Comparison of ENCODE assay signal across 18 cellular contexts in genomic region chr12:50636505-50636904, GRCh38.
DNase-seq lines count a peak whose midpoint lies in the region; ATAC-seq, FAIRE-seq and TF ChIP-seq lines count a peak whose summit lies in the region.
"Had no signal": no experiment of that assay in that cellular context is flagged by ENCODE, and none has a peak within 500 bp of the region (broad histone marks: within the 10 kb centered on the region; RNA-seq: fewer than 3 reads in every experiment).

No MANE protein-coding gene starts in this region.

- no peak overlapping the region for H3K4me2 ChIP-seq in neural progenitor cell

- BruUV-seq in Panc1 (replicated peaks; lab: Mats Ljungman, UMichigan) = no TSS peak

- H3F3A ChIP-seq in neural progenitor cell (ENCODE audit: low read depth) = peaks cover 11% of the 10 kb centered on the region

- H3K4me1 Mint-ChIP-seq in neural progenitor cell = peaks cover 34% of the 10 kb centered on the region
- H3K4me1 Mint-ChIP-seq in stimulated activated naive B cell treated with anti-CD40 and anti-IgM and Interleukin-4, amounts not matched to agents 10 μg/mL and 1 μg/mL and 100 μg/mL, for 72 hours = peaks cover 19 to 59% of the 10 kb centered on the region in 2 donors

- WGBS in small intestine, 3 donors = 79 to 84% (median 82%) methylated on average over 3 of the region's 3 CpGs

- H3K4me3 ChIP-seq in Panc1 (ENCODE audit: low read depth in 2 of 2, low read length in 2 of 2) = no peak overlapping the region
- peak overlapping the region in 2 of 59 donors; percentile 4 to 9 for H3K4me3 ChIP-seq in dorsolateral prefrontal cortex
- no peak overlapping the region for H3K4me3 ChIP-seq in neural progenitor cell
- no peak overlapping the region for H3K4me3 ChIP-seq in small intestine (ENCODE audit: low read depth in 1 of 2, low read length in 2 of 2)
- H3K4me3 ChIP-seq: pancreas, upper lobe of left lung had no signal

- TF ChIP-seq CTCF in Panc1 (IDR thresholded peaks at IDR 0.05) (no peak), dorsolateral prefrontal cortex (IDR thresholded peaks at IDR 0.05 in 54 of 56, conservative IDR thresholded peaks at IDR 0.05 in 2 of 56; ENCODE audit: low read depth in 1 of 56, partially characterized antibody in 56 of 56) (no peak), neural progenitor cell (IDR thresholded peaks at IDR 0.05) (no peak)

- peaks cover 7% of the 10 kb centered on the region for H3K79me2 ChIP-seq in neural progenitor cell (ENCODE audit: low read depth)

- ATAC-seq in Panc1 = peak; percentile 67
- ATAC-seq in GM18861 (IDR thresholded peaks at IDR 0.05; ENCODE audit: unreplicated experiment) = no peak
- no peak for ATAC-seq in stimulated activated naive B cell treated with anti-CD40 and anti-IgM and Interleukin-4, amounts not matched to agents 10 μg/mL and 1 μg/mL and 100 μg/mL, for 72 hours (replicated peaks)
- ATAC-seq: pancreas had no signal

- CTCF ChIA-PET in Panc1 (lab: Charles Lee) = no interaction called here

- no peak overlapping the region for H3K4me3 Mint-ChIP-seq in neural progenitor cell
- no peak overlapping the region for H3K4me3 Mint-ChIP-seq in stimulated activated naive B cell treated with anti-CD40 and anti-IgM and Interleukin-4, amounts not matched to agents 10 μg/mL and 1 μg/mL and 100 μg/mL, for 72 hours
- H3K4me3 Mint-ChIP-seq: activated CD4-positive, alpha-beta T cell treated with anti-CD3 and anti-CD28 coated beads, Interleukin-2, amount 10 ng/mL, durations not matched to agents 7 days and 5 days had no signal

- POLR2A ChIA-PET in Panc1 (lab: Charles Lee) = no interaction called here

- H3K27ac ChIP-seq in Panc1 (ENCODE audit: low read length) = no peak overlapping the region
- peak overlapping the region in 56 of 59 donors; percentile 11 to 91 (median 78) for H3K27ac ChIP-seq in dorsolateral prefrontal cortex
- H3K27ac ChIP-seq in neural progenitor cell = peak overlapping the region; percentile 57
- no peak overlapping the region for H3K27ac ChIP-seq in small intestine (ENCODE audit: low read depth in 1 of 2, low read length in 1 of 2)
- H3K27ac ChIP-seq: upper lobe of left lung had no signal

- peaks cover 4% of the 10 kb centered on the region for H3K36me3 Mint-ChIP-seq in neural progenitor cell
- H3K36me3 Mint-ChIP-seq in stimulated activated naive B cell treated with anti-CD40 and anti-IgM and Interleukin-4, amounts not matched to agents 10 μg/mL and 1 μg/mL and 100 μg/mL, for 72 hours = peaks cover 14 to 23% of the 10 kb centered on the region in 2 donors

- peak overlapping the region; percentile 36 for H3K27ac Mint-ChIP-seq in neural progenitor cell
- no peak overlapping the region for H3K27ac Mint-ChIP-seq in stimulated activated naive B cell treated with anti-CD40 and anti-IgM and Interleukin-4, amounts not matched to agents 10 μg/mL and 1 μg/mL and 100 μg/mL, for 72 hours

- H3K27me3 ChIP-seq in Panc1 (ENCODE audit: control insufficient read depth, insufficient read depth, low read length) = no peaks in the 10 kb centered on the region
- H3K27me3 ChIP-seq in dorsolateral prefrontal cortex = no peaks in the 10 kb centered on the region
- H3K27me3 ChIP-seq in neural progenitor cell = no peaks in the 10 kb centered on the region
- H3K27me3 ChIP-seq in small intestine (ENCODE audit: control insufficient read depth in 2 of 2, insufficient read depth in 2 of 2, low read length in 2 of 2) = no peaks in the 10 kb centered on the region
- H3K27me3 ChIP-seq: pancreas, upper lobe of left lung had no signal

- in situ Hi-C loops in Panc1 (cut with HindIII; ENCODE audit: low pct_unique_long_range_greater_than_20kb, low sequenced_read_pairs) = no loop called here

- H3K9me3 Mint-ChIP-seq in neural progenitor cell = no peaks in the 10 kb centered on the region
- no peaks in the 10 kb centered on the region for H3K9me3 Mint-ChIP-seq in stimulated activated naive B cell treated with anti-CD40 and anti-IgM and Interleukin-4, amounts not matched to agents 10 μg/mL and 1 μg/mL and 100 μg/mL, for 72 hours
- H3K9me3 Mint-ChIP-seq: activated CD4-positive, alpha-beta T cell treated with anti-CD3 and anti-CD28 coated beads, Interleukin-2, amount 10 ng/mL, durations not matched to agents 7 days and 5 days; activated naive CD4-positive, alpha-beta T cell treated with anti-CD3 and anti-CD28 coated beads, Interleukin-2, amount 50 U/mL, for 72 hours had no signal

- peaks cover 2% of the 10 kb centered on the region for H3K27me3 Mint-ChIP-seq in neural progenitor cell (ENCODE audit: insufficient read depth, low read depth)
- H3K27me3 Mint-ChIP-seq in stimulated activated naive B cell treated with anti-CD40 and anti-IgM and Interleukin-4, amounts not matched to agents 10 μg/mL and 1 μg/mL and 100 μg/mL, for 72 hours = no peaks in the 10 kb centered on the region
- H3K27me3 Mint-ChIP-seq: activated CD4-positive, alpha-beta T cell treated with anti-CD3 and anti-CD28 coated beads, Interleukin-2, amount 10 ng/mL, durations not matched to agents 7 days and 5 days had no signal

- DNase-seq in NCI-H510A treated with DMSO at 0.1 percent for 48 hours (lab: John Stamatoyannopoulos, UW) (peak; percentile 20), NCI-H510A (lab: John Stamatoyannopoulos, UW) (no peak), Panc1 (ENCODE audit: low read depth, low spot score) (no peak), dorsolateral prefrontal cortex (peak in 1 of 10 donors; percentile 61), neural progenitor cell (ENCODE audit: low spot score) (no peak), small intestine (no peak)
- DNase-seq in stimulated activated naive B cell treated with anti-CD40 and anti-IgM and Interleukin-4, amounts not matched to agents 10 μg/mL and 1 μg/mL and 100 μg/mL, for 72 hours = no peak
- DNase-seq: activated CD4-positive, alpha-beta T cell treated with anti-CD3 and anti-CD28 coated beads, Interleukin-2, amount 10 ng/mL, durations not matched to agents 7 days and 5 days; EL; kidney glomerular epithelial cell; NCI-H146; NCI-H446; pancreas; upper lobe of left lung had no signal

- no peak for FAIRE-seq in small intestine (lab: Jason Lieb, UNC)
- FAIRE-seq: A204.1, H54, pancreas had no signal

- peaks cover 10% of the 10 kb centered on the region for H3K4me1 ChIP-seq in Panc1 (ENCODE audit: control insufficient read depth, insufficient read depth, low read length)
- H3K4me1 ChIP-seq in neural progenitor cell = peaks cover 10% of the 10 kb centered on the region
- peaks cover 0 to 3% of the 10 kb centered on the region in 2 donors for H3K4me1 ChIP-seq in small intestine (ENCODE audit: control insufficient read depth in 2 of 2, insufficient read depth in 1 of 2, low read depth in 1 of 2, low read length in 1 of 2)

- H3K9ac ChIP-seq in neural progenitor cell = no peak overlapping the region

- no peaks in the 10 kb centered on the region for H4K20me1 ChIP-seq in neural progenitor cell (ENCODE audit: low read depth)

- no peaks in the 10 kb centered on the region; the same call in 1 of the 2 replicates for H3K36me3 ChIP-seq in Panc1 (ENCODE audit: control insufficient read depth, insufficient read depth, low read length)
- peaks cover 4% of the 10 kb centered on the region for H3K36me3 ChIP-seq in neural progenitor cell
- H3K36me3 ChIP-seq in small intestine (ENCODE audit: control insufficient read depth in 2 of 2, insufficient read depth in 2 of 2, low read length in 2 of 2) = no peaks in the 10 kb centered on the region
- H3K36me3 ChIP-seq: pancreas had no signal

- intact Hi-C loops in Panc1 (cut with micrococcal nuclease; ENCODE audit: unreplicated experiment) (no loop called here), dorsolateral prefrontal cortex (cut with DNase I) (loop anchor here in 1 of 2 donors (10.0 kb wide), 1 partner anchor 52 kb away; no protein-coding TSS in a partner anchor)

- H2AFZ ChIP-seq in neural progenitor cell (replicated peaks) = no peak overlapping the region

- H3K9me3 ChIP-seq in Panc1 (ENCODE audit: control insufficient read depth, insufficient read depth, low read depth, low read length) (no peaks in the 10 kb centered on the region), neural progenitor cell (ENCODE audit: low read depth) (no peaks in the 10 kb centered on the region), small intestine (ENCODE audit: control insufficient read depth, low read depth) (no peaks in the 10 kb centered on the region)
- H3K9me3 ChIP-seq: pancreas, upper lobe of left lung had no signal

Comparison
In these comparisons a context has a peak if more than half of its experiments do, and no peak if none do; other contexts are left out.
1. H3K27ac ChIP-seq: peak in dorsolateral prefrontal cortex (56 of 59) and neural progenitor cell (single experiment); none in Panc1 (single experiment) and small intestine (0 of 2).